18 cellular contexts compared by ENCODE assay signal in the genomic region with DNA sequence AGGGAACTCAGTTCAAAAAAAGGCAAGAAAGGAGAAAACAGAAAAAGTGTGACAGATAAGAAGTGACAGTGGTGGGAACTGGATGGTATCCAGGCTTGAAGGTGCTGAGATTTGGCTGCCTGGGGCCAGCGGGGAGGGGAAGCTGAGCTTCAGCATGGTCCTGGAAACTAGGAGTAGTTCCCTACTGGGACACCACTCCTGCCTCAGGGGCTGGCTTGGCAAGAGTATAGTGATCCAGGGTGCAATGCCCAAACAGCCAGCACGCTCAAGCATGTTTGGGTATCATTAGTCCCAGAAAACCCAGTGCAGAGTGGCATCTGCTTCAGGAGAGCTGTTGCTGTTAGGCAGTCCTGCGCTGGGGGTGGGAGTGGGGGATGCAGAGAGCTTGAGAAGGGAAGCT. TPM values are rescaled to one million over a fixed set of nuclear protein-coding genes. Genes with fewer than 3 reads are reported as not detected.
A peak's percentile ranks its signal among the peaks of the same experiment; 100 is the strongest.
DNase-seq lines count a peak whose midpoint lies in the region; ATAC-seq and TF ChIP-seq lines count a peak whose summit lies in the region.
"Had no signal": no experiment of that assay in that cellular context is flagged by ENCODE, and none has a peak within 500 bp of the region (broad histone marks: within the 10 kb centered on the region; RNA-seq: fewer than 3 reads in every experiment).

No MANE protein-coding gene starts in this region.

- no peak overlapping the region for H3K27ac Mint-ChIP-seq in MCF 10A (ENCODE audit: low read depth, unreplicated experiment)

- CTCF ChIA-PET in mammary epithelial cell (lab: Charles Lee; ENCODE audit: low non-redundant PET), result no interaction called here
- CTCF ChIA-PET in MCF 10A (lab: Yijun Ruan, JAX), result no interaction called here

- H3K27me3 ChIP-seq in mammary epithelial cell (ENCODE audit: insufficient read depth, low read length) (no peaks in the 10 kb centered on the region), foreskin keratinocyte (no peaks in the 10 kb centered on the region)
- H3K27me3 ChIP-seq: BE2C had no signal

- no peak for TF ChIP-seq CTCF in mammary epithelial cell (conservative IDR thresholded peaks at IDR 0.05 in 1 of 2, IDR thresholded peaks at IDR 0.05 in 1 of 2; ENCODE audit: extremely low read depth in 1 of 2, insufficient read depth in 1 of 2, low read depth in 1 of 2, low read length in 2 of 2)
- no peak for TF ChIP-seq CTCF in MCF 10A (IDR thresholded peaks at IDR 0.05; ENCODE audit: unreplicated experiment)
- TF ChIP-seq CTCF in foreskin keratinocyte (conservative IDR thresholded peaks at IDR 0.05), result no peak

- WGBS in mammary epithelial cell (ENCODE audit: low coverage, missing lambda C conversion rate), result 10% methylated on average over 2 of the region's 3 CpGs

- intact Hi-C loops in mammary epithelial cell (cut with micrococcal nuclease) (no loop called here), MCF 10A (cut with micrococcal nuclease) (no loop called here), head of caudate nucleus (cut with DNase I) (no loop called here)

- H3K4me3 Mint-ChIP-seq in MCF 10A (ENCODE audit: unreplicated experiment), result no peak overlapping the region

- H3K36me3 Mint-ChIP-seq in MCF 10A (ENCODE audit: insufficient read depth, unreplicated experiment), result no peaks in the 10 kb centered on the region

- H3K27ac ChIP-seq in mammary epithelial cell (ENCODE audit: insufficient read depth, low read depth, low read length), result no peak overlapping the region
- no peak overlapping the region for H3K27ac ChIP-seq in foreskin keratinocyte

- H2AFZ ChIP-seq in mammary epithelial cell (ENCODE audit: low read depth, low read length), result peak overlapping the region; percentile 42

- no peaks in the 10 kb centered on the region for H3K4me1 Mint-ChIP-seq in MCF 10A (ENCODE audit: insufficient read depth, unreplicated experiment)

- DNase-seq in mammary epithelial cell, result no peak
- DNase-seq in MCF 10A (ENCODE audit: unreplicated experiment), result no peak
- peak; percentile 26 for DNase-seq in NCI-H446 treated with DMSO at 0.1 percent for 48 hours (lab: John Stamatoyannopoulos, UW)
- no peak for DNase-seq in foreskin keratinocyte
- no peak for DNase-seq in head of caudate nucleus
- DNase-seq in activated CD8-positive, alpha-beta memory T cell treated with anti-CD3 and anti-CD28 coated beads for 24 hours, result no peak
- DNase-seq: BE2C, DMS79 treated with DMSO at 0.1 percent for 48 hours, GOT3, Karpas-422, NCI-H1048, NCI-H1417 treated with DMSO at 0.1 percent for 48 hours, NCI-H1930, NCI-H526 treated with DMSO at 0.1 percent for 48 hours had no signal

- no peaks in the 10 kb centered on the region for H4K20me1 ChIP-seq in mammary epithelial cell (ENCODE audit: insufficient read depth, low read length)

- H3K36me3 ChIP-seq in mammary epithelial cell (ENCODE audit: insufficient read depth, low read length), result no peaks in the 10 kb centered on the region
- H3K36me3 ChIP-seq: BE2C had no signal

- H3K4me1 ChIP-seq in mammary epithelial cell (ENCODE audit: insufficient read depth, low read length) (peaks cover 21% of the 10 kb centered on the region), foreskin keratinocyte (peaks cover 7% of the 10 kb centered on the region)
- H3K4me1 ChIP-seq: BE2C had no signal

- H3K79me2 ChIP-seq in mammary epithelial cell (ENCODE audit: insufficient read depth, low read length), result no peaks in the 10 kb centered on the region

- H3K27me3 Mint-ChIP-seq in MCF 10A (ENCODE audit: insufficient read depth, unreplicated experiment), result no peaks in the 10 kb centered on the region

- no peaks in the 10 kb centered on the region for H3K9me3 Mint-ChIP-seq in MCF 10A (ENCODE audit: unreplicated experiment)

- H3K9me3 ChIP-seq in mammary epithelial cell (replicated peaks; ENCODE audit: insufficient read depth, low read length), result no peaks in the 10 kb centered on the region

- H3K9ac ChIP-seq in mammary epithelial cell (ENCODE audit: insufficient read depth, low read length), result no peak overlapping the region

- BruUV-seq in mammary epithelial cell (replicated peaks; lab: Mats Ljungman, UMichigan) (no TSS peak), MCF 10A (replicated peaks; lab: Mats Ljungman, UMichigan) (no TSS peak)

- ATAC-seq in foreskin keratinocyte (peak; percentile 20), GM21825 (IDR thresholded peaks at IDR 0.05; ENCODE audit: unreplicated experiment) (no peak)
- ATAC-seq: GM12878, HCT116, SK-N-SH treated with all-trans-retinoic acid at 6 μM for 48 hours had no signal

- POLR2A ChIA-PET in MCF 10A (lab: Yijun Ruan, JAX), result interaction anchor here (1.0 kb wide), 1 partner anchor 10 kb away, joined by 3 read pairs; no protein-coding TSS in a partner anchor

- dilution Hi-C loops in mammary epithelial cell (cut with HindIII; ENCODE audit: low sequenced_read_pairs), result no loop called here

- H3K4me2 ChIP-seq in mammary epithelial cell (ENCODE audit: insufficient read depth, low read depth, low read length), result no peak overlapping the region

- no peak overlapping the region for H3K4me3 ChIP-seq in mammary epithelial cell (replicated peaks in 1 of 3; ENCODE audit: insufficient read depth in 1 of 3, low read depth in 2 of 3, low read length in 3 of 3)
- H3K4me3 ChIP-seq: GM12878 had no signal

- in situ Hi-C loops in mammary epithelial cell (cut with MboI; ENCODE audit: low sequenced_read_pairs in 2 of 2), result no loop called here

RNA-seq across cellular contexts. Expression of gene KTN1, which starts 49.5 kb away (rescaled TPM):
- total RNA-seq in mammary epithelial cell, result 100 to 1,000 TPM; 117 to 150 TPM
- 57.6 TPM for polyA plus RNA-seq in mammary epithelial cell
- 34.6 TPM for polyA minus RNA-seq in mammary epithelial cell
- total RNA-seq in MCF 10A (2022), result 165 and 180 TPM in 2 replicates
- 183 and 195 TPM in 2 replicates for total RNA-seq in foreskin keratinocyte
- polyA plus RNA-seq in foreskin keratinocyte, result 87.7 and 102 TPM in 2 replicates
